Comparison of ENCODE assay signal across 8 cellular contexts in genomic region chr10:79286318-79286951, GRCh38.
A peak's percentile ranks its signal among the peaks of the same experiment; 100 is the strongest.
DNase-seq lines count a peak whose midpoint lies in the region; ATAC-seq and TF ChIP-seq lines count a peak whose summit lies in the region.

No MANE protein-coding gene starts in this region.

- H3K4me3 ChIP-seq in heart right ventricle: peak overlapping the region in 1 of 10 donors; percentile 13

- H3K27ac ChIP-seq in heart right ventricle: peak overlapping the region in 9 of 10 donors; percentile 26 to 86 (median 58)

- WGBS in heart right ventricle, 2 donors: 34 to 42% methylated on average over 23 of the region's 23 CpGs

- H3K4me3 Mint-ChIP-seq in Calu3 (ENCODE audit: low read depth, unreplicated experiment): no peak overlapping the region

- H3K9me3 ChIP-seq in heart right ventricle: no peaks in the 10 kb centered on the region

- peaks cover 10% of the 10 kb centered on the region for H3K4me1 Mint-ChIP-seq in Calu3 (ENCODE audit: low read depth, unreplicated experiment)

- H3K9me3 Mint-ChIP-seq in Calu3 (ENCODE audit: low read depth, unreplicated experiment): no peaks in the 10 kb centered on the region

- BruUV-seq in Calu3 (replicated peaks; lab: Mats Ljungman, UMichigan): no TSS peak

- DNase-seq in activated effector memory CD4-positive, alpha-beta T cell treated with Interleukin-2 at 50 U/mL for 16 hours: peak; percentile 83
- DNase-seq in heart right ventricle: peak; percentile 57 to 78
- peak; percentile 49 to 54 for DNase-seq in stimulated activated CD4-positive, alpha-beta T cell treated with anti-CD3 and anti-CD28 coated beads, Interleukin-1b, Interleukin-23, amount 100 ng/mL, for 1 hour (ENCODE audit: low read depth in 2 of 2)
- DNase-seq in NCI-H774 (lab: John Stamatoyannopoulos, UW): no peak
- DNase-seq in Calu3: no peak

- H3K4me1 ChIP-seq in heart right ventricle: peaks cover 20 to 72% (median 32%) of the 10 kb centered on the region in 9 donors

- ATAC-seq in GM18868 (IDR thresholded peaks at IDR 0.05; ENCODE audit: unreplicated experiment) (peak; percentile 91), HG02981 (IDR thresholded peaks at IDR 0.05; ENCODE audit: unreplicated experiment) (peak; percentile 88), heart right ventricle (peak; percentile 43 to 66 (median 51))

- no peak overlapping the region for H3K27ac Mint-ChIP-seq in Calu3 (ENCODE audit: unreplicated experiment)

- H3K36me3 Mint-ChIP-seq in Calu3 (ENCODE audit: insufficient read depth, unreplicated experiment): peaks cover 8% of the 10 kb centered on the region

- intact Hi-C loops in heart right ventricle (cut with DNase I): no loop called here
- intact Hi-C loops in Calu3 (cut with micrococcal nuclease; ENCODE audit: unreplicated experiment): no loop called here

- H3K36me3 ChIP-seq in heart right ventricle: peaks cover 0 to 89% (median 26%) of the 10 kb centered on the region in 9 donors

- H3K27me3 Mint-ChIP-seq in Calu3 (ENCODE audit: unreplicated experiment): no peaks in the 10 kb centered on the region

- no peaks in the 10 kb centered on the region for H3K27me3 ChIP-seq in heart right ventricle

- TF ChIP-seq CTCF in heart right ventricle (IDR thresholded peaks at IDR 0.05): no peak
- TF ChIP-seq CTCF in Calu3 (IDR thresholded peaks at IDR 0.05; ENCODE audit: unreplicated experiment): no peak

- CTCF ChIA-PET in Calu3 (lab: Charles Lee): no interaction called here

TF ChIP-seq in PFSK-1, 5 proteins besides CTCF, POLR2A, EP300 and RAD21:
- peak; percentile 37 for TF ChIP-seq FOXP2 (optimal IDR thresholded peaks at IDR 0.05; ENCODE audit: borderline replicate concordance, extremely low read depth, extremely low read length, insufficient read depth)
- TF ChIP-seq REST (IDR thresholded peaks at IDR 0.05; ENCODE audit: insufficient read depth in 1 of 2, low read depth in 2 of 2, low read length in 2 of 2): no peak

Comparison
In these comparisons a context has a peak if more than half of its experiments do, and no peak if none do; other contexts are left out.
1. DNase-seq: peak in activated effector memory CD4-positive, alpha-beta T cell treated with Interleukin-2 at 50 U/mL for 16 hours (single experiment), heart right ventricle (2 of 2) and stimulated activated CD4-positive, alpha-beta T cell treated with anti-CD3 and anti-CD28 coated beads, Interleukin-1b, Interleukin-23, amount 100 ng/mL, for 1 hour (2 of 2); none in NCI-H774 (single experiment) and Calu3 (single experiment).
2. Peak in every context shown above with its lines, with median percentiles within 50 percentile points of each other: ATAC-seq.